1 cellular context compared by ENCODE assay signal in genomic region chr6:32982084-32982701, GRCh38.
TF ChIP-seq lines count a peak whose summit lies in the region.

No MANE protein-coding gene starts in this region.

TF ChIP-seq in HEK293, 187 proteins besides CTCF, POLR2A, EP300 and RAD21 (continued from another document):
- TF ChIP-seq ZBTB6 (tag by site-specific recombination; IDR thresholded peaks at IDR 0.05) (peak; percentile 60; the same call in 1 of the 2 replicates), ZNF555 (tag by site-specific recombination; conservative IDR thresholded peaks at IDR 0.05) (no peak), BCL11A (tag by site-specific recombination; IDR thresholded peaks at IDR 0.05; ENCODE audit: low read depth) (peak; percentile 67), ZNF391 (tag by site-specific recombination; IDR thresholded peaks at IDR 0.05; ENCODE audit: borderline replicate concordance, low read depth) (no peak), MZF1 (tag by site-specific recombination; IDR thresholded peaks at IDR 0.05; ENCODE audit: borderline replicate concordance) (peak; percentile 48; the same call in 1 of the 2 replicates), ZFP37 (tag by site-specific recombination; IDR thresholded peaks at IDR 0.05) (0 out of 2 replicates have a peak, but pooled peaks have one; percentile 6), ZNF843 (tag by site-specific recombination; IDR thresholded peaks at IDR 0.05) (peak; percentile 13; the same call in 1 of the 2 replicates), TRIM28 (IDR thresholded peaks at IDR 0.05; ENCODE audit: borderline replicate concordance, low read length) (peak; percentile 77; the same call in 1 of the 2 replicates), KLF1 (tag by site-specific recombination; IDR thresholded peaks at IDR 0.05) (peak; percentile 86)
- TF ChIP-seq, protein P1, sequence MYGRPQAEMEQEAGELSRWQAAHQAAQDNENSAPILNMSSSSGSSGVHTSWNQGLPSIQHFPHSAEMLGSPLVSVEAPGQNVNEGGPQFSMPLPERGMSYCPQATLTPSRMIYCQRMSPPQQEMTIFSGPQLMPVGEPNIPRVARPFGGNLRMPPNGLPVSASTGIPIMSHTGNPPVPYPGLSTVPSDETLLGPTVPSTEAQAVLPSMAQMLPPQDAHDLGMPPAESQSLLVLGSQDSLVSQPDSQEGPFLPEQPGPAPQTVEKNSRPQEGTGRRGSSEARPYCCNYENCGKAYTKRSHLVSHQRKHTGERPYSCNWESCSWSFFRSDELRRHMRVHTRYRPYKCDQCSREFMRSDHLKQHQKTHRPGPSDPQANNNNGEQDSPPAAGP (tag by site-specific recombination; IDR thresholded peaks at IDR 0.05): no peak
- TF ChIP-seq, protein P2, sequence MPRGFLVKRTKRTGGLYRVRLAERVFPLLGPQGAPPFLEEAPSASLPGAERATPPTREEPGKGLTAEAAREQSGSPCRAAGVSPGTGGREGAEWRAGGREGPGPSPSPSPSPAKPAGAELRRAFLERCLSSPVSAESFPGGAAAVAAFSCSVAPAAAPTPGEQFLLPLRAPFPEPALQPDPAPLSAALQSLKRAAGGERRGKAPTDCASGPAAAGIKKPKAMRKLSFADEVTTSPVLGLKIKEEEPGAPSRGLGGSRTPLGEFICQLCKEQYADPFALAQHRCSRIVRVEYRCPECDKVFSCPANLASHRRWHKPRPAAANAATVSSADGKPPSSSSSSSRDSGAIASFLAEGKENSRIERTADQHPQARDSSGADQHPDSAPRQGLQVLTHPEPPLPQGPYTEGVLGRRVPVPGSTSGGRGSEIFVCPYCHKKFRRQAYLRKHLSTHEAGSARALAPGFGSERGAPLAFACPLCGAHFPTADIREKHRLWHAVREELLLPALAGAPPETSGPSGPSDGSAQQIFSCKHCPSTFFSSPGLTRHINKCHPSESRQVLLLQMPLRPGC (tag by site-specific recombination; IDR thresholded peaks at IDR 0.05): peak; percentile 93
